In genomic region chr11:125085301-125086081, GRCh38 we compare ENCODE assay signal across 2 cellular contexts.
TF ChIP-seq lines count a peak whose summit lies in the region.

No MANE protein-coding gene starts in this region.

TF ChIP-seq in GM12878, 131 proteins besides CTCF, POLR2A, EP300 and RAD21:
- no peak for TF ChIP-seq GABPA (IDR thresholded peaks at IDR 0.05; ENCODE audit: low read depth)
- TF ChIP-seq NFIC (IDR thresholded peaks at IDR 0.05; ENCODE audit: low read depth, low read length) = no peak
- TF ChIP-seq IRF5 (IDR thresholded peaks at IDR 0.05; ENCODE audit: borderline replicate concordance) = no peak
- no peak for TF ChIP-seq PAX5 (IDR thresholded peaks at IDR 0.05; ENCODE audit: borderline replicate concordance, low read depth, low read length)
- TF ChIP-seq, protein P1, sequence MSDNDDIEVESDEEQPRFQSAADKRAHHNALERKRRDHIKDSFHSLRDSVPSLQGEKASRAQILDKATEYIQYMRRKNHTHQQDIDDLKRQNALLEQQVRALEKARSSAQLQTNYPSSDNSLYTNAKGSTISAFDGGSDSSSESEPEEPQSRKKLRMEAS (IDR thresholded peaks at IDR 0.05; ENCODE audit: low read depth, low read length) = no peak
- TF ChIP-seq RELA (IDR thresholded peaks at IDR 0.05; ENCODE audit: borderline replicate concordance, partially characterized antibody) = no peak
- TF ChIP-seq YY1 (IDR thresholded peaks at IDR 0.05; ENCODE audit: low read depth, low read length) = no peak
- TF ChIP-seq EZH2 (IDR thresholded peaks at IDR 0.05; ENCODE audit: borderline replicate concordance, control insufficient read depth, low read depth, low read length) = no peak
- no peak for TF ChIP-seq REST (IDR thresholded peaks at IDR 0.05; ENCODE audit: low read depth, low read length)
- no peak for TF ChIP-seq ZNF687 (IDR thresholded peaks at IDR 0.05)
- TF ChIP-seq NR2C1 (IDR thresholded peaks at IDR 0.05) = no peak
- no peak for TF ChIP-seq TBL1XR1 (IDR thresholded peaks at IDR 0.05; ENCODE audit: low read depth, low read length)
- no peak for TF ChIP-seq ESRRA (IDR thresholded peaks at IDR 0.05; ENCODE audit: low read length)
- no peak for TF ChIP-seq RAD51 (IDR thresholded peaks at IDR 0.05)

TF ChIP-seq in GM12891, 5 proteins besides CTCF, POLR2A, EP300 and RAD21:
- no peak for TF ChIP-seq TAF1 (IDR thresholded peaks at IDR 0.05; ENCODE audit: low read depth, low read length)
- TF ChIP-seq PAX5 (IDR thresholded peaks at IDR 0.05; ENCODE audit: insufficient read depth, low read length, severe bottlenecking) = no peak
- TF ChIP-seq POLR2AphosphoS5 (IDR thresholded peaks at IDR 0.05; ENCODE audit: low read depth, low read length) = no peak
- no peak for TF ChIP-seq SPI1 (IDR thresholded peaks at IDR 0.05; ENCODE audit: low read depth, low read length)
- TF ChIP-seq POU2F2 (IDR thresholded peaks at IDR 0.05; ENCODE audit: low read depth, low read length) = no peak
TF ChIP-seq in GM12891: peak in this region for 0.
